In genomic region chr1:183806650-183807049, GRCh38 we compare ENCODE assay signal across 1 cellular context.
TF ChIP-seq lines count a peak whose summit lies in the region.

No MANE protein-coding gene starts in this region.

TF ChIP-seq in WTC11, 78 proteins besides CTCF, POLR2A, EP300 and RAD21 (continued from another document):
- TF ChIP-seq HMGXB4 (CRISPR knock-in tag; IDR thresholded peaks at IDR 0.05) (no peak), TCF7 (CRISPR knock-in tag; IDR thresholded peaks at IDR 0.05; ENCODE audit: low read depth) (no peak), SP1 (CRISPR knock-in tag; conservative IDR thresholded peaks at IDR 0.05) (no peak), MAX (CRISPR knock-in tag; IDR thresholded peaks at IDR 0.05) (no peak)
